ENCODE assay signal across 9 cellular contexts in the genomic region with DNA sequence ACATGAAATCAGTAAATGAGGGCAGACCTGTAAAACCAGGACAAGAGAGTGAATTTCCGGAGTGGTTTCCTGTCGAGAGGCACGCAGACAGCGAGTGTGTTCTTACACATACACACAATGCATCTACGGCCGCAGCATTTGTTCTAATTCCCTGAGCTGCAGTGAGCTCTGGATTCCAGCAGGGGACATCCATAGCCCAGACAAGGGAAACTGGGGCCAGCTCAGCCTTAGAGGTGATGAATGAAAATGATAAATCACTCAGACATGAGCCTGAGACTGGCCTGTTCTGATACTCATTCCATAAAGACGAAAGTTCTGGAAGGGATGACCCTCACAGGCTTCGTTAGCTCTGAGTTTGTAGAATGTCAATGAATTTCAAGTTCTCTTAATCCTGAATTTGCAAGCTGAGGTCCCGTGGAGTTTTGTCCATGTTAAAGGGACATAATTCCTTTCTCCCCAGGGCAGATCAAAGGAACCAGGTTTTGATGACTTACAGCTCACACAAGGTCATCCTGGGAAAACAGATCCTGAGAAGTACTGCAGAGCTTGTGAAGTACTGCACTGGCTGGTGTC.
A peak's percentile ranks its signal among the peaks of the same experiment; 100 is the strongest.
DNase-seq lines count a peak whose midpoint lies in the region; ATAC-seq, FAIRE-seq and TF ChIP-seq lines count a peak whose summit lies in the region.
"Had no signal": no experiment of that assay in that cellular context is flagged by ENCODE, and none has a peak within 500 bp of the region (broad histone marks: within the 10 kb centered on the region; RNA-seq: fewer than 3 reads in every experiment).

No MANE protein-coding gene starts in this region.

- H3K79me2 ChIP-seq in astrocyte (ENCODE audit: insufficient read depth, low read length) = no peaks in the 10 kb centered on the region

- H2AFZ ChIP-seq in astrocyte (ENCODE audit: low read depth, low read length) = peak overlapping the region; percentile 67

- 14 to 16% (median 15%) methylated on average over 9 of the region's 9 CpGs for WGBS in small intestine, 3 donors

- H3K4me1 Mint-ChIP-seq in astrocyte (ENCODE audit: low read depth, unreplicated experiment) = peaks cover 26% of the 10 kb centered on the region

- ATAC-seq in HG03565 (IDR thresholded peaks at IDR 0.05; ENCODE audit: unreplicated experiment) = peak; percentile 95

- DNase-seq in ELF-1 (ENCODE audit: low read depth, low spot score) (peak; percentile 84), GM20000 (ENCODE audit: low spot score) (peak; percentile 53), NCI-H526 treated with DMSO at 0.1 percent for 48 hours (lab: John Stamatoyannopoulos, UW) (peak; percentile 58), astrocyte (ENCODE audit: low read depth) (peak; percentile 72), hypothalamus (lab: John Stamatoyannopoulos, UW) (peak in 42 of 51 donors; percentile 2 to 73 (median 37)), small intestine (peak; percentile 49), activated gamma-delta T cell (lab: John Stamatoyannopoulos, UW) (no peak)

- no peak overlapping the region for H3K4me3 ChIP-seq in astrocyte (ENCODE audit: insufficient read depth, low read depth, low read length)
- no peak overlapping the region for H3K4me3 ChIP-seq in small intestine (ENCODE audit: low read depth in 1 of 2, low read length in 2 of 2)

- H3K9me3 ChIP-seq in astrocyte (ENCODE audit: insufficient read depth, low read depth, low read length) (no peaks in the 10 kb centered on the region), small intestine (ENCODE audit: control insufficient read depth, low read depth) (no peaks in the 10 kb centered on the region)

- peak overlapping the region; percentile 44 for H3K27ac ChIP-seq in astrocyte (ENCODE audit: low read depth, low read length)
- H3K27ac ChIP-seq in small intestine (ENCODE audit: low read depth in 1 of 2, low read length in 1 of 2) = no peak overlapping the region

- peak overlapping the region; percentile 35 for H3K9ac ChIP-seq in astrocyte (ENCODE audit: low read length)

- peak; percentile 57 for TF ChIP-seq CTCF in GM20000 (IDR thresholded peaks at IDR 0.05; ENCODE audit: extremely low read depth, missing control alignments)
- peak; percentile 97 for TF ChIP-seq CTCF in astrocyte (IDR thresholded peaks at IDR 0.05; ENCODE audit: insufficient read depth, low read depth, low read length)

- H3K27me3 ChIP-seq in astrocyte (ENCODE audit: insufficient read depth, low read length) (no peaks in the 10 kb centered on the region), small intestine (ENCODE audit: control insufficient read depth in 2 of 2, insufficient read depth in 2 of 2, low read length in 2 of 2) (no peaks in the 10 kb centered on the region)

- H3K27ac Mint-ChIP-seq in astrocyte (ENCODE audit: unreplicated experiment) = peak overlapping the region; percentile 35

- H3K4me3 Mint-ChIP-seq in astrocyte (ENCODE audit: unreplicated experiment) = no peak overlapping the region
- H3K4me3 Mint-ChIP-seq: central memory CD8-positive, alpha-beta T cell had no signal

- H3K36me3 ChIP-seq in astrocyte (ENCODE audit: insufficient read depth, low read length) (no peaks in the 10 kb centered on the region), small intestine (ENCODE audit: control insufficient read depth in 2 of 2, insufficient read depth in 2 of 2, low read length in 2 of 2) (no peaks in the 10 kb centered on the region)

- H3K4me1 ChIP-seq in astrocyte (ENCODE audit: insufficient read depth, low read length) (peaks cover 20% of the 10 kb centered on the region), small intestine (ENCODE audit: control insufficient read depth in 2 of 2, insufficient read depth in 1 of 2, low read depth in 1 of 2, low read length in 1 of 2) (no peaks in the 10 kb centered on the region)

- no peaks in the 10 kb centered on the region for H3K36me3 Mint-ChIP-seq in astrocyte (ENCODE audit: low read depth, unreplicated experiment)

- H3K27me3 Mint-ChIP-seq in astrocyte (ENCODE audit: low read depth, unreplicated experiment) = no peaks in the 10 kb centered on the region
- H3K27me3 Mint-ChIP-seq: central memory CD8-positive, alpha-beta T cell had no signal

- no peaks in the 10 kb centered on the region for H3K9me3 Mint-ChIP-seq in astrocyte (ENCODE audit: unreplicated experiment)
- H3K9me3 Mint-ChIP-seq: central memory CD8-positive, alpha-beta T cell had no signal

- H3K4me2 ChIP-seq in astrocyte (ENCODE audit: low read length) = peak overlapping the region; percentile 78

- H4K20me1 ChIP-seq in astrocyte (ENCODE audit: insufficient read depth, low read length) = no peaks in the 10 kb centered on the region

- peak; percentile 64 for FAIRE-seq in astrocyte (lab: Jason Lieb, UNC)
- FAIRE-seq in small intestine (lab: Jason Lieb, UNC) = no peak
